ENCODE assay signal across 8 cellular contexts in the genomic region with DNA sequence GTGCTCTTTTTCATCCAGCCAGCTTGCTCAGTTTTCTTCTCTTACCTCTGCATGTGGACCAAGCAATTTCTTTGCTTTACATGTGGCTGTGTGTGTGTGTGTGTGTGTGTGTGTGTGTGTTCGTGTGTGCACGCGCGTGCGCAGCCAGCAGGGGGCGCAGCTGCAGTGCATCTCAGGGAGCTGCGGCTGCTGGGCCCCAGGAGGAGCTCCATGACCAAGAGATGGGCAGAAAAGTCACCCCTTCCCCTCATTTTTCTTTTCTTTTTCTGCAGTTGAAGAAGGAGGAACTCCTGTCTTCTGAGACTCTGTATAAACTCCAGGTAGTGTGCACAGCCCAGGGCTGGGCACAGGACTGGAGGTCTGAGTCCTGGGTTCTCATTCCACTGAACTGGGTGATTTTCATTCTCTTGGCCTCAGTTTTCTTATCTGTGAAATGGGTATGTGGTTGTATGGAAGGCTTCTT. TPM values are rescaled to one million over a fixed set of nuclear protein-coding genes. Genes with fewer than 3 reads are reported as not detected.
DNase-seq lines count a peak whose midpoint lies in the region; ATAC-seq and TF ChIP-seq lines count a peak whose summit lies in the region.

No MANE protein-coding gene starts in this region.

- H3K9me3 ChIP-seq in breast epithelium, result no peaks in the 10 kb centered on the region

- H3K36me3 ChIP-seq in breast epithelium, result no peaks in the 10 kb centered on the region

- peak; percentile 84 for TF ChIP-seq CTCF in AG04449 (IDR thresholded peaks at IDR 0.05; ENCODE audit: insufficient read depth, low read length, missing control alignments)
- TF ChIP-seq CTCF in GM13976 (IDR thresholded peaks at IDR 0.05; ENCODE audit: borderline replicate concordance, control extremely low read depth, extremely low read depth, insufficient read depth, missing control alignments), result peak; percentile 93
- TF ChIP-seq CTCF in NB4 (IDR thresholded peaks at IDR 0.05; ENCODE audit: low read depth, low read length), result peak; percentile 95
- peak; percentile 77; the same call in 1 of the 2 replicates for TF ChIP-seq CTCF in WTC11 (IDR thresholded peaks at IDR 0.05)
- TF ChIP-seq CTCF in breast epithelium (IDR thresholded peaks at IDR 0.05), result peak; percentile 72 to 98 (median 88)

- ATAC-seq in WTC11, result peak; percentile 71

- H3K4me1 ChIP-seq in breast epithelium, result no peaks in the 10 kb centered on the region

- POLR2A ChIA-PET in AG04449 (lab: Yijun Ruan, JAX) (interaction anchor here (0.8 kb wide), 1 partner anchor 99 kb away, joined by 3 read pairs; no protein-coding TSS in a partner anchor), WTC11 (lab: Charles Lee) (interaction anchor here (0.6 to 0.7 kb wide), 4 partner anchors 34 to 534 kb away, joined by 3 to 4 read pairs (median 3); no protein-coding TSS in a partner anchor)

- in situ Hi-C loops in GM13976 (cut with MboI; ENCODE audit: low sequenced_read_pairs, unreplicated experiment), result loop anchor here (5.0 to 10.0 kb wide), 2 partner anchors 68 to 205 kb away; no protein-coding TSS in a partner anchor

- H3K27ac Mint-ChIP-seq in WTC11, result no peak overlapping the region

- no peak overlapping the region for H3K4me3 ChIP-seq in AG04449 (ENCODE audit: low read depth, low read length)
- H3K4me3 ChIP-seq in NB4 (ENCODE audit: low read depth, low read length), result no peak overlapping the region
- no peak overlapping the region for H3K4me3 ChIP-seq in breast epithelium

- no peaks in the 10 kb centered on the region; the same call in 1 of the 2 replicates for H3K27me3 Mint-ChIP-seq in WTC11 (ENCODE audit: low read depth)

- no peak overlapping the region for H3K27ac ChIP-seq in breast epithelium

- intact Hi-C loops in breast epithelium (cut with DNase I; ENCODE audit: low total_unique reads), result loop anchor here (5.0 to 10.0 kb wide), 2 partner anchors 65 to 427 kb away; no protein-coding TSS in a partner anchor

- H3K4me3 Mint-ChIP-seq in WTC11, result no peak overlapping the region

- H3K27me3 ChIP-seq in breast epithelium, result no peaks in the 10 kb centered on the region

- DNase-seq in AG04449 (ENCODE audit: low read depth, low spot score), result no peak
- DNase-seq in GM13976 (ENCODE audit: low spot score), result peak; percentile 83
- peak; percentile 81 for DNase-seq in NB4 (ENCODE audit: low read depth)
- peak; percentile 88 for DNase-seq in WTC11 (ENCODE audit: low spot score)
- DNase-seq in breast epithelium (ENCODE audit: low spot score in 2 of 2), result peak; percentile 58 to 75
- peak; percentile 55 for DNase-seq in kidney glomerular epithelial cell (lab: John Stamatoyannopoulos, UW)
- peak; percentile 74 to 80 for DNase-seq in stimulated activated CD4-positive, alpha-beta T cell treated with anti-CD3 and anti-CD28 coated beads, Interleukin-2, amount 100 ng/mL, for 24 hours
- no peak for DNase-seq in NCI-H1105 (lab: John Stamatoyannopoulos, UW)

- no peaks in the 10 kb centered on the region for H3K36me3 Mint-ChIP-seq in WTC11

- CTCF ChIA-PET in AG04449 (lab: Yijun Ruan, JAX) (interaction anchor here (0.6 to 1.8 kb wide), 18 partner anchors 9 to 111 kb away, joined by 3 to 8 read pairs (median 4); no protein-coding TSS in a partner anchor), WTC11 (lab: Charles Lee) (interaction anchor here (0.6 to 2.3 kb wide), 74 partner anchors 8 to 781 kb away, joined by 3 to 110 read pairs (median 6); a partner anchor contains a TSS)

- H3K4me1 Mint-ChIP-seq in WTC11, result peaks cover 12% of the 10 kb centered on the region

- TF ChIP-seq POLR2A in NB4 (IDR thresholded peaks at IDR 0.05; ENCODE audit: extremely low read depth, insufficient read length), result no peak
- no peak for TF ChIP-seq POLR2A in breast epithelium (IDR thresholded peaks at IDR 0.05)

- no peaks in the 10 kb centered on the region for H3K9me3 Mint-ChIP-seq in WTC11

TF ChIP-seq in WTC11, 78 proteins besides CTCF, POLR2A, EP300 and RAD21:
- TF ChIP-seq ETV6 (CRISPR knock-in tag; IDR thresholded peaks at IDR 0.05) (peak; percentile 25; the same call in 1 of the 2 replicates), GTF2I (CRISPR knock-in tag; conservative IDR thresholded peaks at IDR 0.05) (peak; percentile 99)
- TF ChIP-seq, protein P1, sequence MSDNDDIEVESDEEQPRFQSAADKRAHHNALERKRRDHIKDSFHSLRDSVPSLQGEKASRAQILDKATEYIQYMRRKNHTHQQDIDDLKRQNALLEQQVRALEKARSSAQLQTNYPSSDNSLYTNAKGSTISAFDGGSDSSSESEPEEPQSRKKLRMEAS (CRISPR knock-in tag; IDR thresholded peaks at IDR 0.05), result peak; percentile 47; the same call in 1 of the 2 replicates
- TF ChIP-seq, protein P2, sequence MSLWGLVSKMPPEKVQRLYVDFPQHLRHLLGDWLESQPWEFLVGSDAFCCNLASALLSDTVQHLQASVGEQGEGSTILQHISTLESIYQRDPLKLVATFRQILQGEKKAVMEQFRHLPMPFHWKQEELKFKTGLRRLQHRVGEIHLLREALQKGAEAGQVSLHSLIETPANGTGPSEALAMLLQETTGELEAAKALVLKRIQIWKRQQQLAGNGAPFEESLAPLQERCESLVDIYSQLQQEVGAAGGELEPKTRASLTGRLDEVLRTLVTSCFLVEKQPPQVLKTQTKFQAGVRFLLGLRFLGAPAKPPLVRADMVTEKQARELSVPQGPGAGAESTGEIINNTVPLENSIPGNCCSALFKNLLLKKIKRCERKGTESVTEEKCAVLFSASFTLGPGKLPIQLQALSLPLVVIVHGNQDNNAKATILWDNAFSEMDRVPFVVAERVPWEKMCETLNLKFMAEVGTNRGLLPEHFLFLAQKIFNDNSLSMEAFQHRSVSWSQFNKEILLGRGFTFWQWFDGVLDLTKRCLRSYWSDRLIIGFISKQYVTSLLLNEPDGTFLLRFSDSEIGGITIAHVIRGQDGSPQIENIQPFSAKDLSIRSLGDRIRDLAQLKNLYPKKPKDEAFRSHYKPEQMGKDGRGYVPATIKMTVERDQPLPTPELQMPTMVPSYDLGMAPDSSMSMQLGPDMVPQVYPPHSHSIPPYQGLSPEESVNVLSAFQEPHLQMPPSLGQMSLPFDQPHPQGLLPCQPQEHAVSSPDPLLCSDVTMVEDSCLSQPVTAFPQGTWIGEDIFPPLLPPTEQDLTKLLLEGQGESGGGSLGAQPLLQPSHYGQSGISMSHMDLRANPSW (CRISPR knock-in tag; conservative IDR thresholded peaks at IDR 0.05; ENCODE audit: low read depth), result no peak

RNA-seq across cellular contexts. Expression of a gene that starts 41.8 kb away (rescaled TPM):
- not detected in 3 replicates for total RNA-seq in WTC11 (2021)
- 10 to 100 TPM in 2 of 3 donors, 1 to 10 TPM in 1; 2.9 to 16.0 (median 13.4) TPM for total RNA-seq in breast epithelium

Comparison
In these comparisons a context has a peak if more than half of its experiments do, and no peak if none do; other contexts are left out.
1. DNase-seq: peak in GM13976 (single experiment), NB4 (single experiment), WTC11 (single experiment), breast epithelium (2 of 2), kidney glomerular epithelial cell (single experiment) and stimulated activated CD4-positive, alpha-beta T cell treated with anti-CD3 and anti-CD28 coated beads, Interleukin-2, amount 100 ng/mL, for 24 hours (2 of 2); none in AG04449 (single experiment) and NCI-H1105 (single experiment).
2. Peak in every context shown above with its lines, with median percentiles within 50 percentile points of each other: CTCF ChIP-seq.